Comparison of ENCODE assay signal across 16 cellular contexts in genomic region chr3:68060186-68060585, GRCh38.
A peak's percentile ranks its signal among the peaks of the same experiment; 100 is the strongest.
DNase-seq lines count a peak whose midpoint lies in the region; ATAC-seq and TF ChIP-seq lines count a peak whose summit lies in the region.
"Had no signal": no experiment of that assay in that cellular context is flagged by ENCODE, and none has a peak within 500 bp of the region (broad histone marks: within the 10 kb centered on the region; RNA-seq: fewer than 3 reads in every experiment).

No MANE protein-coding gene starts in this region.

- H3K36me3 Mint-ChIP-seq in activated T-cell treated with anti-CD3 and anti-CD28 coated beads, Interleukin-2, amount 50 U/mL, for 24 hours (ENCODE audit: low read depth): peaks cover 4% of the 10 kb centered on the region
- H3K36me3 Mint-ChIP-seq in activated T-cell treated with anti-CD3 and anti-CD28 coated beads, Interleukin-2, amount 50 U/mL, for 4 hours (ENCODE audit: insufficient read depth): no peaks in the 10 kb centered on the region
- H3K36me3 Mint-ChIP-seq in progenitor cell of endocrine pancreas (ENCODE audit: insufficient read depth): no peaks in the 10 kb centered on the region
- H3K36me3 Mint-ChIP-seq: CD14-positive monocyte had no signal

- no peak for TF ChIP-seq POLR2A in sigmoid colon (IDR thresholded peaks at IDR 0.05)

- H3K27me3 Mint-ChIP-seq in activated T-cell treated with anti-CD3 and anti-CD28 coated beads, Interleukin-2, amount 50 U/mL, for 24 hours: no peaks in the 10 kb centered on the region
- no peaks in the 10 kb centered on the region for H3K27me3 Mint-ChIP-seq in activated T-cell treated with anti-CD3 and anti-CD28 coated beads, Interleukin-2, amount 50 U/mL, for 4 hours (ENCODE audit: low read depth)
- H3K27me3 Mint-ChIP-seq in progenitor cell of endocrine pancreas: no peaks in the 10 kb centered on the region

- no peaks in the 10 kb centered on the region for H3K4me1 ChIP-seq in sigmoid colon
- H3K4me1 ChIP-seq: Peyer's patch had no signal

- peaks cover 77% of the 10 kb centered on the region for H3K4me1 Mint-ChIP-seq in activated T-cell treated with anti-CD3 and anti-CD28 coated beads, Interleukin-2, amount 50 U/mL, for 24 hours (ENCODE audit: low read depth)
- peaks cover 67% of the 10 kb centered on the region for H3K4me1 Mint-ChIP-seq in activated T-cell treated with anti-CD3 and anti-CD28 coated beads, Interleukin-2, amount 50 U/mL, for 4 hours (ENCODE audit: low read depth)
- H3K4me1 Mint-ChIP-seq in progenitor cell of endocrine pancreas (ENCODE audit: low read depth): peaks cover 12% of the 10 kb centered on the region
- H3K4me1 Mint-ChIP-seq: CD14-positive monocyte had no signal

- H3K27ac ChIP-seq in sigmoid colon: no peak overlapping the region
- H3K27ac ChIP-seq: Peyer's patch had no signal

- no peak overlapping the region for H3K4me3 ChIP-seq in sigmoid colon
- H3K4me3 ChIP-seq: Peyer's patch had no signal

- no peaks in the 10 kb centered on the region for H3K27me3 ChIP-seq in sigmoid colon
- H3K27me3 ChIP-seq: Peyer's patch had no signal

- ATAC-seq in activated T-cell treated with anti-CD3 and anti-CD28 coated beads, Interleukin-2, amount 50 U/mL, for 4 hours: no peak
- ATAC-seq in HG02852 (IDR thresholded peaks at IDR 0.05; ENCODE audit: unreplicated experiment): no peak

- no peak for TF ChIP-seq EP300 in sigmoid colon (IDR thresholded peaks at IDR 0.05)

- peak overlapping the region; percentile 7 for H3K27ac Mint-ChIP-seq in activated T-cell treated with anti-CD3 and anti-CD28 coated beads, Interleukin-2, amount 50 U/mL, for 24 hours
- H3K27ac Mint-ChIP-seq in progenitor cell of endocrine pancreas: peak overlapping the region; percentile 30
- H3K27ac Mint-ChIP-seq: CD14-positive monocyte had no signal

- no peak for DNase-seq in activated T-cell treated with anti-CD3 and anti-CD28 coated beads, Interleukin-2, amount 50 U/mL, for 24 hours
- no peak for DNase-seq in activated T-cell treated with anti-CD3 and anti-CD28 coated beads, Interleukin-2, amount 50 U/mL, for 4 hours
- DNase-seq in NCI-H146 (lab: John Stamatoyannopoulos, UW): peak; percentile 39
- DNase-seq in kidney tubule cell (ENCODE audit: low spot score): peak; percentile 14
- no peak for DNase-seq in progenitor cell of endocrine pancreas (ENCODE audit: low spot score, unreplicated experiment)
- no peak for DNase-seq in stimulated activated CD4-positive, alpha-beta T cell treated with anti-CD3 and anti-CD28 coated beads, Interleukin-4, amount 100 ng/mL, for 1 hour
- DNase-seq in sigmoid colon: no peak
- DNase-seq: KG1, NCI-H1048, NCI-H1694 treated with DMSO at 0.1 percent for 48 hours, NCI-H2171 treated with DMSO at 0.1 percent for 48 hours, NCI-H82, Peyer's patch, Right ventricle myocardium superior had no signal

- H3K9me3 Mint-ChIP-seq in activated T-cell treated with anti-CD3 and anti-CD28 coated beads, Interleukin-2, amount 50 U/mL, for 24 hours: peaks cover 5% of the 10 kb centered on the region
- H3K9me3 Mint-ChIP-seq in activated T-cell treated with anti-CD3 and anti-CD28 coated beads, Interleukin-2, amount 50 U/mL, for 4 hours: no peaks in the 10 kb centered on the region
- H3K9me3 Mint-ChIP-seq in progenitor cell of endocrine pancreas (ENCODE audit: low read depth): no peaks in the 10 kb centered on the region

- no peaks in the 10 kb centered on the region for H3K9me3 ChIP-seq in sigmoid colon
- H3K9me3 ChIP-seq: Peyer's patch had no signal

- TF ChIP-seq CTCF in progenitor cell of endocrine pancreas (IDR thresholded peaks at IDR 0.05; ENCODE audit: unreplicated experiment) (no peak), sigmoid colon (IDR thresholded peaks at IDR 0.05) (no peak)

- intact Hi-C loops in sigmoid colon (cut with DNase I): loop anchor here (10.0 kb wide), 1 partner anchor 55 kb away; no protein-coding TSS in a partner anchor

- no peak overlapping the region for H3K4me3 Mint-ChIP-seq in activated T-cell treated with anti-CD3 and anti-CD28 coated beads, Interleukin-2, amount 50 U/mL, for 24 hours
- no peak overlapping the region for H3K4me3 Mint-ChIP-seq in activated T-cell treated with anti-CD3 and anti-CD28 coated beads, Interleukin-2, amount 50 U/mL, for 4 hours
- H3K4me3 Mint-ChIP-seq in progenitor cell of endocrine pancreas (ENCODE audit: low read depth): no peak overlapping the region
- H3K4me3 Mint-ChIP-seq: CD14-positive monocyte had no signal

- H3K36me3 ChIP-seq in sigmoid colon: no peaks in the 10 kb centered on the region
- H3K36me3 ChIP-seq: Peyer's patch had no signal

- WGBS in sigmoid colon, 2 donors: 44 to 58% methylated on average over 3 of the region's 3 CpGs

Comparison
In these comparisons a context has a peak if more than half of its experiments do, and no peak if none do; other contexts are left out.
1. DNase-seq: peak in NCI-H146 (single experiment) and kidney tubule cell (single experiment); none in activated T-cell treated with anti-CD3 and anti-CD28 coated beads, Interleukin-2, amount 50 U/mL, for 24 hours (single experiment), activated T-cell treated with anti-CD3 and anti-CD28 coated beads, Interleukin-2, amount 50 U/mL, for 4 hours (single experiment), progenitor cell of endocrine pancreas (single experiment), stimulated activated CD4-positive, alpha-beta T cell treated with anti-CD3 and anti-CD28 coated beads, Interleukin-4, amount 100 ng/mL, for 1 hour (single experiment) and sigmoid colon (single experiment).